In genomic region chr1:110896090-110896489, GRCh38 we compare ENCODE assay signal across 19 cellular contexts. TPM values are rescaled to one million over a fixed set of nuclear protein-coding genes. Genes with fewer than 3 reads are reported as not detected.
DNase-seq lines count a peak whose midpoint lies in the region; ATAC-seq and TF ChIP-seq lines count a peak whose summit lies in the region.
"Had no signal": no experiment of that assay in that cellular context is flagged by ENCODE, and none has a peak within 500 bp of the region (broad histone marks: within the 10 kb centered on the region; RNA-seq: fewer than 3 reads in every experiment).

No MANE protein-coding gene starts in this region.

- peaks cover 94% of the 10 kb centered on the region for H3K36me3 Mint-ChIP-seq in CD8-positive, alpha-beta T cell
- H3K36me3 Mint-ChIP-seq in activated T-helper 17 cell treated with anti-CD3 and anti-CD28 coated beads, Interleukin-2, amount 50 U/mL, for 72 hours (ENCODE audit: low read depth), result peaks cover 100% of the 10 kb centered on the region
- peaks cover 21 to 95% (median 79%) of the 10 kb centered on the region in 3 donors for H3K36me3 Mint-ChIP-seq in naive thymus-derived CD8-positive, alpha-beta T cell
- H3K36me3 Mint-ChIP-seq: neural progenitor cell had no signal

- H3K27ac ChIP-seq in CD8-positive, alpha-beta T cell (ENCODE audit: low read depth, low read length), result peak overlapping the region; percentile 18
- no peak overlapping the region for H3K27ac ChIP-seq in ascending aorta
- H3K27ac ChIP-seq: heart right ventricle, neural progenitor cell, transverse colon had no signal

- H3F3A ChIP-seq in Loucy (ENCODE audit: low read depth), result no peaks in the 10 kb centered on the region

- peaks cover 15% of the 10 kb centered on the region for H4K20me1 ChIP-seq in Loucy (ENCODE audit: insufficient read depth, low read length, poor library complexity, severe bottlenecking)

- peaks cover 83% of the 10 kb centered on the region for H3K4me1 Mint-ChIP-seq in CD8-positive, alpha-beta T cell (ENCODE audit: low read depth)
- peaks cover 71% of the 10 kb centered on the region for H3K4me1 Mint-ChIP-seq in activated T-helper 17 cell treated with anti-CD3 and anti-CD28 coated beads, Interleukin-2, amount 50 U/mL, for 72 hours
- peaks cover 55 to 90% (median 86%) of the 10 kb centered on the region in 4 donors for H3K4me1 Mint-ChIP-seq in naive thymus-derived CD8-positive, alpha-beta T cell

- intact Hi-C loops in CD8-positive, alpha-beta T cell (cut with DNase I, micrococcal nuclease), result loop anchor here (1.0 to 5.0 kb wide), 3 partner anchors 15 to 69 kb away; partner anchors contain the start of gene CD53 (in 2 of the 2)
- intact Hi-C loops in ascending aorta (cut with DNase I), result no loop called here

- no peaks in the 10 kb centered on the region for H3K9me3 Mint-ChIP-seq in CD8-positive, alpha-beta T cell
- H3K9me3 Mint-ChIP-seq in activated T-helper 17 cell treated with anti-CD3 and anti-CD28 coated beads, Interleukin-2, amount 50 U/mL, for 72 hours, result no peaks in the 10 kb centered on the region
- no peaks in the 10 kb centered on the region for H3K9me3 Mint-ChIP-seq in naive thymus-derived CD8-positive, alpha-beta T cell

- H3K27ac Mint-ChIP-seq in CD8-positive, alpha-beta T cell, result peak overlapping the region; percentile 95
- H3K27ac Mint-ChIP-seq in activated T-helper 17 cell treated with anti-CD3 and anti-CD28 coated beads, Interleukin-2, amount 50 U/mL, for 72 hours, result peak overlapping the region; percentile 76
- H3K27ac Mint-ChIP-seq in naive thymus-derived CD8-positive, alpha-beta T cell, result peak overlapping the region; percentile 84 to 98 (median 96)
- H3K27ac Mint-ChIP-seq: neural progenitor cell had no signal

- no peak for TF ChIP-seq CTCF in CD8-positive, alpha-beta T cell (IDR thresholded peaks at IDR 0.05)
- no peak for TF ChIP-seq CTCF in Loucy (conservative IDR thresholded peaks at IDR 0.05; ENCODE audit: low read length)
- TF ChIP-seq CTCF in ascending aorta (IDR thresholded peaks at IDR 0.05), result no peak

- peak; percentile 62 for ATAC-seq in CD8-positive, alpha-beta T cell
- ATAC-seq in activated T-helper 17 cell treated with anti-CD3 and anti-CD28 coated beads, Interleukin-2, amount 50 U/mL, for 72 hours (replicated peaks), result peak; percentile 53
- ATAC-seq in naive thymus-derived CD8-positive, alpha-beta T cell, result peak; percentile 53 to 72
- ATAC-seq in HG02981 (IDR thresholded peaks at IDR 0.05; ENCODE audit: unreplicated experiment), result no peak
- ATAC-seq: heart right ventricle had no signal

- peaks cover 71% of the 10 kb centered on the region for H3K4me1 ChIP-seq in CD8-positive, alpha-beta T cell (ENCODE audit: insufficient read depth, low read length)
- H3K4me1 ChIP-seq in Loucy (ENCODE audit: insufficient read depth, low read length, poor library complexity, severe bottlenecking), result peaks cover 23% of the 10 kb centered on the region
- no peaks in the 10 kb centered on the region for H3K4me1 ChIP-seq in ascending aorta
- H3K4me1 ChIP-seq: BE2C, neural progenitor cell, transverse colon had no signal

- peak overlapping the region; percentile 44 for H3K4me3 Mint-ChIP-seq in CD8-positive, alpha-beta T cell
- H3K4me3 Mint-ChIP-seq in activated T-helper 17 cell treated with anti-CD3 and anti-CD28 coated beads, Interleukin-2, amount 50 U/mL, for 72 hours, result peak overlapping the region; percentile 59
- peak overlapping the region; percentile 20 to 74 (median 66) for H3K4me3 Mint-ChIP-seq in naive thymus-derived CD8-positive, alpha-beta T cell
- H3K4me3 Mint-ChIP-seq: neural progenitor cell had no signal

- H3K9me3 ChIP-seq in CD8-positive, alpha-beta T cell (ENCODE audit: low read length), result no peaks in the 10 kb centered on the region
- no peaks in the 10 kb centered on the region for H3K9me3 ChIP-seq in Loucy (ENCODE audit: insufficient read depth, low read depth, low read length)
- no peaks in the 10 kb centered on the region for H3K9me3 ChIP-seq in ascending aorta
- H3K9me3 ChIP-seq: BE2C, heart right ventricle, transverse colon had no signal

- H3K79me2 ChIP-seq in Loucy (ENCODE audit: insufficient read depth, low read length), result peaks cover 27% of the 10 kb centered on the region; the same call in 1 of the 2 replicates

- H3K27me3 Mint-ChIP-seq in CD8-positive, alpha-beta T cell (ENCODE audit: low read depth), result no peaks in the 10 kb centered on the region
- no peaks in the 10 kb centered on the region for H3K27me3 Mint-ChIP-seq in activated T-helper 17 cell treated with anti-CD3 and anti-CD28 coated beads, Interleukin-2, amount 50 U/mL, for 72 hours
- no peaks in the 10 kb centered on the region for H3K27me3 Mint-ChIP-seq in naive thymus-derived CD8-positive, alpha-beta T cell

- no peaks in the 10 kb centered on the region for H3K9me2 ChIP-seq in Loucy (replicated peaks; ENCODE audit: low read depth, low read length)

- CTCF ChIA-PET in CD8-positive, alpha-beta T cell (lab: Charles Lee), result no interaction called here

- no peaks in the 10 kb centered on the region for H3K27me3 ChIP-seq in CD8-positive, alpha-beta T cell (ENCODE audit: insufficient read depth, low read length)
- H3K27me3 ChIP-seq in Loucy (ENCODE audit: insufficient read depth, low read length, poor library complexity, severe bottlenecking), result no peaks in the 10 kb centered on the region
- no peaks in the 10 kb centered on the region for H3K27me3 ChIP-seq in ascending aorta
- H3K27me3 ChIP-seq: neural progenitor cell, transverse colon had no signal

- no peak for DNase-seq in CD8-positive, alpha-beta T cell
- peak in 3 of 10 donors; percentile 40 to 63 (median 52) for DNase-seq in naive thymus-derived CD8-positive, alpha-beta T cell
- DNase-seq in ascending aorta (ENCODE audit: low spot score in 2 of 2), result no peak
- no peak for DNase-seq in HT-29 (ENCODE audit: low spot score)
- DNase-seq: BE2C; cerebellar nuclear complex; DMS79; effector CD8-positive, alpha-beta T cell; heart right ventricle; kidney; mesenchymal stem cell; NCI-H1694; SW 1271; transverse colon had no signal

- peak overlapping the region; percentile 22 for H3K4me2 ChIP-seq in Loucy (ENCODE audit: low read depth, low read length, poor library complexity, severe bottlenecking)
- H3K4me2 ChIP-seq: neural progenitor cell had no signal

- H3K36me3 ChIP-seq in CD8-positive, alpha-beta T cell (ENCODE audit: insufficient read depth, low read length), result peaks cover 85% of the 10 kb centered on the region
- H3K36me3 ChIP-seq in Loucy (ENCODE audit: insufficient read depth, low read length) (peaks cover 90% of the 10 kb centered on the region), ascending aorta (no peaks in the 10 kb centered on the region)
- H3K36me3 ChIP-seq: BE2C, neural progenitor cell, transverse colon had no signal

- POLR2A ChIA-PET in CD8-positive, alpha-beta T cell (lab: Charles Lee), result interaction anchor here (0.6 kb wide), 1 partner anchor 617 kb away, joined by 3 read pairs; no protein-coding TSS in a partner anchor
- POLR2A ChIA-PET in naive thymus-derived CD8-positive, alpha-beta T cell (lab: Charles Lee), result interaction anchor here (0.6 to 1.5 kb wide), 3 partner anchors 15 to 23 kb away, joined by 3 to 4 read pairs (median 3); partner anchors contain the start of gene CD53

- no peak overlapping the region for H2AFZ ChIP-seq in Loucy (ENCODE audit: low read length)
- H2AFZ ChIP-seq: neural progenitor cell had no signal

- H3K4me3 ChIP-seq in CD8-positive, alpha-beta T cell (ENCODE audit: low read depth, low read length), result no peak overlapping the region
- H3K4me3 ChIP-seq in Loucy (ENCODE audit: low read length, poor library complexity, severe bottlenecking), result no peak overlapping the region
- no peak overlapping the region for H3K4me3 ChIP-seq in ascending aorta
- H3K4me3 ChIP-seq: heart right ventricle, neural progenitor cell, transverse colon had no signal

- H3K9ac ChIP-seq in Loucy (ENCODE audit: low read depth, low read length, poor library complexity, severe bottlenecking), result no peak overlapping the region
- H3K9ac ChIP-seq: neural progenitor cell had no signal

RNA-seq across cellular contexts. Expression of gene CD53, which starts 23.1 kb away (rescaled TPM):
- 100 to 1,000 TPM; 205 to 213 TPM for total RNA-seq in CD8-positive, alpha-beta T cell
- 100 to 1,000 TPM; 315 to 427 TPM for total RNA-seq in activated T-helper 17 cell treated with anti-CD3 and anti-CD28 coated beads, Interleukin-2, amount 50 U/mL, for 72 hours
- total RNA-seq in naive thymus-derived CD8-positive, alpha-beta T cell, result 100 to 1,000 TPM; 295 to 313 TPM
- 100 to 1,000 TPM; 619 to 909 (median 820) TPM for polyA plus RNA-seq in naive thymus-derived CD8-positive, alpha-beta T cell
- total RNA-seq in ascending aorta, result 18.7 TPM
- not detected in 2 replicates for total RNA-seq in HT-29 (2014; rRNA removed; shearing (Covaris generic))
- total RNA-seq: fibroblast of lung had no signal
- polyA plus RNA-seq: fibroblast of lung had no signal

Comparison
In these comparisons a context has a peak if more than half of its experiments do, and no peak if none do; other contexts are left out.
1. RNA of gene CD53, which starts 23.1 kb away (total RNA-seq): 315 to 427 TPM in activated T-helper 17 cell treated with anti-CD3 and anti-CD28 coated beads, Interleukin-2, amount 50 U/mL, for 72 hours, 295 to 313 TPM in naive thymus-derived CD8-positive, alpha-beta T cell, 205 to 213 TPM in CD8-positive, alpha-beta T cell and 18.7 TPM in ascending aorta (single experiment); not detected in HT-29; every median in the first group is over 10 times any median in the second.
2. Peak in every context shown above with its lines, with median percentiles within 50 percentile points of each other: H3K27ac Mint-ChIP-seq and H3K4me3 Mint-ChIP-seq.